In genomic region chr15:67048281-67049279, GRCh38 we compare ENCODE assay signal across 9 cellular contexts. TPM values are rescaled to one million over a fixed set of nuclear protein-coding genes. Genes with fewer than 3 reads are reported as not detected.
DNase-seq lines count a peak whose midpoint lies in the region; ATAC-seq and TF ChIP-seq lines count a peak whose summit lies in the region.
"Had no signal": no experiment of that assay in that cellular context is flagged by ENCODE, and none has a peak within 500 bp of the region (broad histone marks: within the 10 kb centered on the region; RNA-seq: fewer than 3 reads in every experiment).

No MANE protein-coding gene starts in this region.

- no peaks in the 10 kb centered on the region for H3K27me3 ChIP-seq in smooth muscle cell (ENCODE audit: low read depth)

- peak; percentile 89 for DNase-seq in HCEC 1CT
- peak; percentile 40 for DNase-seq in left ventricle myocardium superior
- DNase-seq in smooth muscle cell (lab: John Stamatoyannopoulos, UW; ENCODE audit: unreplicated experiment): no peak
- no peak for DNase-seq in hippocampal formation (lab: John Stamatoyannopoulos, UW)
- DNase-seq in midbrain (lab: John Stamatoyannopoulos, UW): no peak
- DNase-seq in NCI-H2029 treated with DMSO at 0.1 percent for 48 hours (lab: John Stamatoyannopoulos, UW): no peak
- no peak for DNase-seq in activated effector memory CD4-positive, alpha-beta T cell treated with anti-CD3 and anti-CD28 coated beads, Interleukin-2, amount 50 U/mL, for 16 hours
- DNase-seq: MM.1S had no signal

- H3F3A ChIP-seq in smooth muscle cell (ENCODE audit: low read depth): peaks cover 29% of the 10 kb centered on the region

- no peaks in the 10 kb centered on the region for H3K79me2 ChIP-seq in smooth muscle cell (ENCODE audit: low read depth)

- H3K9me3 ChIP-seq in smooth muscle cell (replicated peaks; ENCODE audit: low read depth): no peaks in the 10 kb centered on the region

- H3K4me1 ChIP-seq in smooth muscle cell (ENCODE audit: low read depth): peaks cover 11% of the 10 kb centered on the region

- TF ChIP-seq CTCF in VCaP (conservative IDR thresholded peaks at IDR 0.05): no peak
- no peak for TF ChIP-seq CTCF in smooth muscle cell (IDR thresholded peaks at IDR 0.05; ENCODE audit: borderline replicate concordance, insufficient read depth, poor library complexity, severe bottlenecking)

- no peak overlapping the region for H3K4me3 ChIP-seq in smooth muscle cell

- 48% methylated on average over 9 of the region's 9 CpGs for WGBS in smooth muscle cell (ENCODE audit: low lambda C conversion rate)

- ATAC-seq in left ventricle myocardium superior: peak; percentile 59

- intact Hi-C loops in left ventricle myocardium superior (cut with micrococcal nuclease): no loop called here

- H3K9ac ChIP-seq in smooth muscle cell (ENCODE audit: low read depth): peak overlapping the region; percentile 71

- H3K36me3 ChIP-seq in smooth muscle cell (ENCODE audit: low read depth): no peaks in the 10 kb centered on the region

- H3K27ac ChIP-seq in VCaP: peak overlapping the region; percentile 74
- H3K27ac ChIP-seq in smooth muscle cell (ENCODE audit: low read depth): peak overlapping the region; percentile 93

- H4K20me1 ChIP-seq in smooth muscle cell (ENCODE audit: low read depth): no peaks in the 10 kb centered on the region

- peak overlapping the region; percentile 40 for H3K4me2 ChIP-seq in smooth muscle cell

- H2AFZ ChIP-seq in smooth muscle cell (ENCODE audit: low read depth): no peak overlapping the region

RNA-seq across cellular contexts. Expression of gene SMAD3, which starts 16.8 kb away (rescaled TPM):
- total RNA-seq in left ventricle myocardium superior (16.7 TPM), smooth muscle cell (21.9 and 25.9 TPM in 2 replicates)
- 20.2 and 27.7 TPM in 2 replicates for polyA plus RNA-seq in smooth muscle cell

Comparison
In these comparisons a context has a peak if more than half of its experiments do, and no peak if none do; other contexts are left out.
1. DNase-seq: peak in HCEC 1CT (single experiment) and left ventricle myocardium superior (single experiment); none in smooth muscle cell (single experiment), hippocampal formation (0 of 2), midbrain (single experiment), NCI-H2029 treated with DMSO at 0.1 percent for 48 hours (single experiment) and activated effector memory CD4-positive, alpha-beta T cell treated with anti-CD3 and anti-CD28 coated beads, Interleukin-2, amount 50 U/mL, for 16 hours (single experiment).